ENCODE assay signal across 17 cellular contexts in the genomic region with DNA sequence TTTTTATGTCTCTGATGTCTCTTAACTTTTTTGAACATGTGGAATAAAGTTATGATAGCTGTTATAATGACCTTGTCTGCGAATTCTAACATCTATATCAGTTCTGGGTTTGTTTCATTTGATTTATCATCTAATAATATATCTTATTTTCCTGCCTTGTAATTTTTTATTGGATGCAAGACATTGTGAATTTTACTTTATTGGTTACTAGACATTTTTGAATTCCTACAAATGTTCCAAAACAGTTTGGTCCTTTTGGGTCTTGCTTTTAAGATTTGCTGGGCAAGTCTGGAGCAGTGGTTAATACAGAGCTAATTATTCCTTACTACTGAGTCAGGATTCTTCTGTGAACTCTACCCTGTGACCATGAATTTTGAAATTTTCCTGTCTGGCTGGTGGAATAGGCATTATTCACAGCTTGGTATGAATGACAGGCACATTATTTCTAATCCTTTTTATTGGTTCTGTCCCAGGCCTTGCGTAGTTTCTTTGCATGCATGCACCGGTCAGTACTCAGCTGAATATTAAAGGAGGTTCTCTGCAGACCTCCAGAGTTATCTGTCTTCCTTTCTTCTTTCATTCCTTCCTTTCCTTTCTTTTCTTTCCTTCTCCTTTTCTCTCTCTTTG. TPM values are rescaled to one million over a fixed set of nuclear protein-coding genes. Genes with fewer than 3 reads are reported as not detected.
DNase-seq lines count a peak whose midpoint lies in the region; ATAC-seq, FAIRE-seq and TF ChIP-seq lines count a peak whose summit lies in the region.
"Had no signal": no experiment of that assay in that cellular context is flagged by ENCODE, and none has a peak within 500 bp of the region (broad histone marks: within the 10 kb centered on the region; RNA-seq: fewer than 3 reads in every experiment).

No MANE protein-coding gene starts in this region.

- no peak overlapping the region for H3K4me3 ChIP-seq in GM23248
- no peak overlapping the region for H3K4me3 ChIP-seq in K562
- H3K4me3 ChIP-seq in fibroblast of mammary gland (ENCODE audit: control insufficient read depth, low read depth, low read length), result no peak overlapping the region
- H3K4me3 ChIP-seq in skeletal muscle satellite cell (ENCODE audit: low read length), result no peak overlapping the region
- H3K4me3 ChIP-seq in vagina, result no peak overlapping the region
- H3K4me3 ChIP-seq in ascending aorta, result no peak overlapping the region
- no peak overlapping the region for H3K4me3 ChIP-seq in A673 (ENCODE audit: low read depth, low read length, poor library complexity, severe bottlenecking)
- H3K4me3 ChIP-seq: MG63 had no signal

- TF ChIP-seq POLR2A in K562 (conservative IDR thresholded peaks at IDR 0.05) (no peak), vagina (IDR thresholded peaks at IDR 0.05) (no peak)

- DNase-seq in GM23248, result no peak
- DNase-seq in K562 (ENCODE audit: extremely low read depth in 1 of 4, low spot score in 3 of 4), result no peak
- DNase-seq in fibroblast of mammary gland (ENCODE audit: low read depth), result peak; percentile 44
- no peak for DNase-seq in vagina (ENCODE audit: extremely low spot score in 2 of 2)
- no peak for DNase-seq in ascending aorta (ENCODE audit: low spot score in 2 of 2)
- no peak for DNase-seq in A673 (ENCODE audit: low spot score)
- DNase-seq: DMS 273 treated with DMSO at 0.1 percent for 48 hours; MG63; NCI-H1092 treated with DMSO at 0.1 percent for 48 hours; NCI-H1694 treated with DMSO at 0.1 percent for 48 hours; NCI-H69; NK-92 treated with Interleukin-12 subunit alpha and Interleukin-12 subunit beta, amount 100 ng/mL, for 24 hours; PC-3 had no signal

- H2AFZ ChIP-seq in GM23248 (no peak overlapping the region), K562 (ENCODE audit: low read depth, low read length) (no peak overlapping the region)

- no peak for ATAC-seq in K562
- ATAC-seq: PC-3 had no signal

- H3F3A ChIP-seq in GM23248 (ENCODE audit: insufficient read depth), result peaks cover 32% of the 10 kb centered on the region

- no peaks in the 10 kb centered on the region; the same call in 1 of the 2 replicates for H3K9me2 ChIP-seq in GM23248 (ENCODE audit: insufficient read depth)

- intact Hi-C loops in K562 (cut with micrococcal nuclease), result no loop called here
- intact Hi-C loops in vagina (cut with DNase I), result no loop called here
- intact Hi-C loops in ascending aorta (cut with DNase I), result no loop called here
- intact Hi-C loops in A673 (cut with micrococcal nuclease; ENCODE audit: unreplicated experiment), result no loop called here

- H3K9ac ChIP-seq in GM23248, result no peak overlapping the region
- H3K9ac ChIP-seq in K562 (ENCODE audit: insufficient read depth in 1 of 2, low read depth in 2 of 2, low read length in 2 of 2), result no peak overlapping the region
- peak overlapping the region; percentile 37 for H3K9ac ChIP-seq in skeletal muscle satellite cell (ENCODE audit: low read depth, low read length)
- H3K9ac ChIP-seq: BLaER1 treated with 17β-estradiol and CSF1 and Interleukin-3, amounts not matched to agents 10 nM and 100 nM; KMS-11 had no signal

- 92 to 95% methylated on average over 3 of the region's 3 CpGs for WGBS in GM23248 (ENCODE audit: low coverage in 1 of 2, low lambda C conversion rate in 2 of 2, missing lambda C conversion rate in 2 of 2), 2 experiments
- 89% methylated on average over 3 of the region's 3 CpGs for WGBS in K562 (ENCODE audit: insufficient coverage, low coverage, missing lambda C conversion rate)

- peaks cover 67% of the 10 kb centered on the region for H3K36me3 ChIP-seq in GM23248 (ENCODE audit: low read depth)
- H3K36me3 ChIP-seq in K562 (ENCODE audit: control insufficient read depth, insufficient read depth, low read length), result peaks cover 88% of the 10 kb centered on the region
- H3K36me3 ChIP-seq in skeletal muscle satellite cell (ENCODE audit: insufficient read depth, low read length), result peaks cover 63% of the 10 kb centered on the region
- H3K36me3 ChIP-seq in vagina, result peaks cover 0 to 81% of the 10 kb centered on the region in 2 donors
- H3K36me3 ChIP-seq in ascending aorta, result peaks cover 68 to 90% of the 10 kb centered on the region in 2 donors
- peaks cover 91% of the 10 kb centered on the region for H3K36me3 ChIP-seq in A673 (ENCODE audit: insufficient read depth, low read length, poor library complexity, severe bottlenecking)

- TF ChIP-seq EP300 in K562 (IDR thresholded peaks at IDR 0.05; ENCODE audit: low read length), result no peak

- H3K79me2 ChIP-seq in GM23248 (ENCODE audit: insufficient read depth) (peaks cover 38% of the 10 kb centered on the region), K562 (ENCODE audit: control insufficient read depth, insufficient read depth, low read length) (no peaks in the 10 kb centered on the region)

- peak overlapping the region; percentile 51; the same call in 1 of the 2 replicates for H3K27ac ChIP-seq in GM23248
- no peak overlapping the region for H3K27ac ChIP-seq in K562 (ENCODE audit: extremely low read depth, low read depth, low read length)
- no peak overlapping the region for H3K27ac ChIP-seq in vagina
- no peak overlapping the region for H3K27ac ChIP-seq in ascending aorta
- H3K27ac ChIP-seq in A673 (ENCODE audit: low read depth, low read length, poor library complexity, severe bottlenecking), result no peak overlapping the region
- H3K27ac ChIP-seq: BLaER1 treated with 17β-estradiol and CSF1 and Interleukin-3, amounts not matched to agents 10 nM and 100 nM; HL-60; KMS-11 had no signal

- H3K27me3 ChIP-seq in GM23248 (replicated peaks; ENCODE audit: insufficient read depth) (no peaks in the 10 kb centered on the region), K562 (ENCODE audit: control insufficient read depth in 2 of 2, insufficient read depth in 2 of 2, low read length in 2 of 2) (no peaks in the 10 kb centered on the region), skeletal muscle satellite cell (ENCODE audit: control insufficient read depth, insufficient read depth, low read length) (no peaks in the 10 kb centered on the region), vagina (no peaks in the 10 kb centered on the region), ascending aorta (no peaks in the 10 kb centered on the region), A673 (replicated peaks; ENCODE audit: insufficient read depth, low read depth, low read length, poor library complexity) (no peaks in the 10 kb centered on the region)
- H3K27me3 ChIP-seq: BLaER1 treated with 17β-estradiol and CSF1 and Interleukin-3, amounts not matched to agents 10 nM and 100 nM; MG63 had no signal

- peaks cover 7% of the 10 kb centered on the region for H3K9me3 ChIP-seq in GM23248 (ENCODE audit: low read depth)
- no peaks in the 10 kb centered on the region; the same call in 1 of the 2 replicates for H3K9me3 ChIP-seq in K562 (replicated peaks; ENCODE audit: control insufficient read depth, insufficient read depth, low read depth, low read length)
- peaks cover 8% of the 10 kb centered on the region for H3K9me3 ChIP-seq in skeletal muscle satellite cell (replicated peaks; ENCODE audit: low read length)
- H3K9me3 ChIP-seq in vagina, result peaks cover 8% of the 10 kb centered on the region
- H3K9me3 ChIP-seq in ascending aorta, result peaks cover 11 to 16% of the 10 kb centered on the region in 2 donors
- peaks cover 17% of the 10 kb centered on the region for H3K9me3 ChIP-seq in A673 (ENCODE audit: low read depth, low read length, poor library complexity, severe bottlenecking)

- H3K9me1 ChIP-seq in K562 (ENCODE audit: control insufficient read depth, insufficient read depth, low read length), result no peaks in the 10 kb centered on the region

- BruUV-seq in K562 (replicated peaks; lab: Mats Ljungman, UMichigan) (no TSS peak), A673 (replicated peaks; lab: Mats Ljungman, UMichigan) (no TSS peak)

- TF ChIP-seq CTCF in K562 (IDR thresholded peaks at IDR 0.05 in 2 of 3, conservative IDR thresholded peaks at IDR 0.05 in 1 of 3; ENCODE audit: insufficient read depth in 2 of 3, low read depth in 1 of 3, low read length in 3 of 3), result no peak
- TF ChIP-seq CTCF in fibroblast of mammary gland (conservative IDR thresholded peaks at IDR 0.05; ENCODE audit: control insufficient read depth, insufficient read depth, low read depth, low read length), result no peak
- no peak for TF ChIP-seq CTCF in vagina (IDR thresholded peaks at IDR 0.05)
- no peak for TF ChIP-seq CTCF in ascending aorta (IDR thresholded peaks at IDR 0.05)
- no peak for TF ChIP-seq CTCF in A673 (conservative IDR thresholded peaks at IDR 0.05; ENCODE audit: low read depth, low read length)

- no peak for TF ChIP-seq RAD21 in K562 (CRISPR knock-in tag; conservative IDR thresholded peaks at IDR 0.05 in 1 of 2, IDR thresholded peaks at IDR 0.05 in 1 of 2)

- POLR2A ChIA-PET in K562 (lab: Yijun Ruan, JAX), result no interaction called here
- POLR2A ChIA-PET in A673 (lab: Charles Lee; ENCODE audit: low non-redundant PET), result no interaction called here

- H3K4me2 ChIP-seq in GM23248 (ENCODE audit: unreplicated experiment) (no peak overlapping the region), K562 (ENCODE audit: insufficient read depth, low read length) (no peak overlapping the region), skeletal muscle satellite cell (ENCODE audit: low read length) (no peak overlapping the region)
- H3K4me2 ChIP-seq: BLaER1 treated with 17β-estradiol and CSF1 and Interleukin-3, amounts not matched to agents 10 nM and 100 nM; KMS-11 had no signal

- H3K4me1 ChIP-seq in GM23248 (ENCODE audit: insufficient read depth), result peaks cover 27% of the 10 kb centered on the region
- no peaks in the 10 kb centered on the region for H3K4me1 ChIP-seq in K562 (replicated peaks in 1 of 2; ENCODE audit: control insufficient read depth in 2 of 2, insufficient read depth in 2 of 2, low read length in 2 of 2)
- H3K4me1 ChIP-seq in skeletal muscle satellite cell (ENCODE audit: control insufficient read depth, insufficient read depth, low read length), result peaks cover 30% of the 10 kb centered on the region
- peaks cover 24% of the 10 kb centered on the region for H3K4me1 ChIP-seq in vagina
- no peaks in the 10 kb centered on the region for H3K4me1 ChIP-seq in ascending aorta
- H3K4me1 ChIP-seq in A673 (ENCODE audit: insufficient read depth, low read length, poor library complexity, severe bottlenecking), result no peaks in the 10 kb centered on the region

- CTCF ChIA-PET in K562 (lab: Yijun Ruan, JAX; ENCODE audit: low intra/inter-chr PET ratio), result no interaction called here
- CTCF ChIA-PET in A673 (lab: Charles Lee), result no interaction called here

- no peak for FAIRE-seq in K562 (lab: Jason Lieb, UNC)

- no peaks in the 10 kb centered on the region for H4K20me1 ChIP-seq in GM23248 (ENCODE audit: insufficient read depth)
- H4K20me1 ChIP-seq in K562 (replicated peaks; ENCODE audit: control insufficient read depth, insufficient read depth, low read length), result no peaks in the 10 kb centered on the region
- H4K20me1 ChIP-seq: BLaER1 treated with 17β-estradiol and CSF1 and Interleukin-3, amounts not matched to agents 10 nM and 100 nM had no signal

- in situ Hi-C loops in GM23248 (cut with MboI) (no loop called here), K562 (cut with MboI) (no loop called here)

RNA-seq across cellular contexts. Expression of a gene that starts 9.0 kb away (rescaled TPM):
- 20.2 and 20.9 TPM in 2 replicates for total RNA-seq in GM23248 (2014; rRNA removed; shearing (Covaris generic))
- polyA plus RNA-seq in GM23248 (2016; fragmentation: Nextera tagmentation; extraction: Ambion mirVana) (25.7 and 28.5 TPM in 2 replicates), K562 (2011; rRNA removed) (38.8 and 49.0 TPM in 2 replicates), K562 (2014; fragmentation: Illumina TruSeq; extraction: Trizol) (30.1 and 34.7 TPM in 2 replicates), K562 (2014; fragmentation: Nextera tagmentation; extraction: Ambion mirVana) (10 to 100 TPM; 47.5 to 69.3 TPM), K562 (2014; rRNA removed) (35.4 and 36.0 TPM in 2 replicates)
- 16.0 and 22.1 TPM in 2 replicates for total RNA-seq in K562 (2011; cell fraction: chromatin; rRNA removed; ENCODE audit: low replicate concordance)
- 7.2 and 11.4 TPM in 2 replicates for total RNA-seq in K562 (2011; cell fraction: nucleolus; rRNA removed)
- total RNA-seq in K562 (2011; cell fraction: nucleoplasm; rRNA removed), result 13.0 and 13.9 TPM in 2 replicates
- total RNA-seq in K562 (2014; rRNA removed) (16.7 and 23.4 TPM in 2 replicates), K562 (2014; rRNA removed; fragmentation: Illumina TruSeq; extraction: Trizol) (32.3 and 34.7 TPM in 2 replicates), K562 (2015; rRNA removed; fragmentation: Illumina TruSeq; extraction: Trizol) (27.3 and 30.3 TPM in 2 replicates), K562 (2021) (18.6 and 21.6 TPM in 2 replicates), vagina (18.2 TPM), ascending aorta (8.0 TPM), A673 (2021) (19.2 and 21.3 TPM in 2 replicates)
- polyA plus RNA-seq in K562 (2011; cell fraction: cytosol; rRNA removed), result 14.0 and 27.7 TPM in 2 replicates
- 14.7 and 19.7 TPM in 2 replicates for polyA plus RNA-seq in K562 (2011; cell fraction: nucleus; rRNA removed)
- 17.6 and 26.0 TPM in 2 replicates for polyA plus RNA-seq in K562 (2012)
- 30.4 and 40.7 TPM in 2 replicates for polyA minus RNA-seq in K562 (2011; rRNA and poly(A)+ RNA removed)
- polyA minus RNA-seq in K562 (2011; cell fraction: cytosol; rRNA and poly(A)+ RNA removed), result 9.6 and 11.0 TPM in 2 replicates
- 9.3 and 17.5 TPM in 2 replicates for polyA minus RNA-seq in K562 (2011; cell fraction: nucleus; rRNA and poly(A)+ RNA removed)
- total RNA-seq in skeletal muscle satellite cell (2012; rRNA removed), result 20.3 and 28.1 TPM in 2 replicates

RNA-seq across cellular contexts. Expression of a gene that starts 9.1 kb away (rescaled TPM):
- 20.3 and 21.4 TPM in 2 replicates for total RNA-seq in GM23248 (2014; rRNA removed; shearing (Covaris generic))
- 17.1 and 18.3 TPM in 2 replicates for polyA plus RNA-seq in GM23248 (2016; fragmentation: Nextera tagmentation; extraction: Ambion mirVana)
- 12.4 and 24.7 TPM in 2 replicates for total RNA-seq in K562 (2011; cell fraction: chromatin; rRNA removed; ENCODE audit: low replicate concordance)
- total RNA-seq in K562 (2011; cell fraction: nucleolus; rRNA removed), result 10.5 and 11.8 TPM in 2 replicates
- total RNA-seq in K562 (2011; cell fraction: nucleoplasm; rRNA removed), result 16.9 and 26.6 TPM in 2 replicates
- 18.2 and 20.0 TPM in 2 replicates for total RNA-seq in K562 (2014; rRNA removed)
- total RNA-seq in K562 (2014; rRNA removed; fragmentation: Illumina TruSeq; extraction: Trizol), result 23.7 and 25.4 TPM in 2 replicates
- 18.1 and 19.1 TPM in 2 replicates for total RNA-seq in K562 (2015; rRNA removed; fragmentation: Illumina TruSeq; extraction: Trizol)
- total RNA-seq in K562 (2021), result 26.5 and 28.2 TPM in 2 replicates
- polyA plus RNA-seq in K562 (2011; rRNA removed), result 19.1 and 23.9 TPM in 2 replicates
- polyA plus RNA-seq in K562 (2011; cell fraction: cytosol; rRNA removed), result 9.2 and 12.2 TPM in 2 replicates
- polyA plus RNA-seq in K562 (2011; cell fraction: nucleus; rRNA removed), result 15.9 and 17.6 TPM in 2 replicates
- polyA plus RNA-seq in K562 (2012), result 22.1 and 23.4 TPM in 2 replicates
- 24.4 and 25.7 TPM in 2 replicates for polyA plus RNA-seq in K562 (2014; fragmentation: Illumina TruSeq; extraction: Trizol)
- 10 to 100 TPM; 44.4 to 45.1 TPM for polyA plus RNA-seq in K562 (2014; fragmentation: Nextera tagmentation; extraction: Ambion mirVana)
- polyA plus RNA-seq in K562 (2014; rRNA removed), result 15.0 and 17.4 TPM in 2 replicates
- polyA minus RNA-seq in K562 (2011; rRNA and poly(A)+ RNA removed), result 16.1 and 23.9 TPM in 2 replicates
- 9.1 and 12.5 TPM in 2 replicates for polyA minus RNA-seq in K562 (2011; cell fraction: cytosol; rRNA and poly(A)+ RNA removed)
- polyA minus RNA-seq in K562 (2011; cell fraction: nucleus; rRNA and poly(A)+ RNA removed), result 5.3 and 6.4 TPM in 2 replicates
- total RNA-seq in skeletal muscle satellite cell (2012; rRNA removed), result 28.2 and 44.9 TPM in 2 replicates
- total RNA-seq in vagina, result 19.2 TPM
- 22.0 TPM for total RNA-seq in ascending aorta
- total RNA-seq in A673 (2021), result 46.1 and 48.3 TPM in 2 replicates

RNA-seq across cellular contexts. Expression of a gene that starts 41.4 kb away (rescaled TPM):
- total RNA-seq in GM23248 (2014; rRNA removed; shearing (Covaris generic)), result under 0.01 and 0.86 TPM in 2 replicates
- polyA plus RNA-seq in GM23248 (2016; fragmentation: Nextera tagmentation; extraction: Ambion mirVana) (0.19 and 0.20 TPM in 2 replicates), K562 (2011; rRNA removed) (0.14 and 0.22 TPM in 2 replicates), K562 (2014; fragmentation: Illumina TruSeq; extraction: Trizol) (0.09 and 0.17 TPM in 2 replicates), K562 (2014; fragmentation: Nextera tagmentation; extraction: Ambion mirVana) (under 1 TPM in 1 of 2 experiments, not detected in 1; 0.03 TPM), K562 (2014; rRNA removed) (0.04 TPM in 1 of 2 replicates, not detected in the other)
- total RNA-seq in K562 (2011; cell fraction: chromatin; rRNA removed; ENCODE audit: low replicate concordance), result 0.86 and 1.1 TPM in 2 replicates
- total RNA-seq in K562 (2011; cell fraction: nucleolus; rRNA removed), result 0.13 and 0.17 TPM in 2 replicates
- total RNA-seq in K562 (2011; cell fraction: nucleoplasm; rRNA removed), result 0.07 TPM in 1 of 2 replicates, not detected in the other
- total RNA-seq in K562 (2014; rRNA removed) (0.05 and 0.24 TPM in 2 replicates), K562 (2014; rRNA removed; fragmentation: Illumina TruSeq; extraction: Trizol) (0.11 and 0.19 TPM in 2 replicates), K562 (2015; rRNA removed; fragmentation: Illumina TruSeq; extraction: Trizol) (0.11 and 0.18 TPM in 2 replicates), K562 (2021) (0.11 and 0.34 TPM in 2 replicates), vagina (1.7 TPM), ascending aorta (0.96 TPM), A673 (2021) (1.1 and 1.3 TPM in 2 replicates)
- polyA plus RNA-seq in K562 (2011; cell fraction: cytosol; rRNA removed), result 0.16 and 0.21 TPM in 2 replicates
- polyA plus RNA-seq in K562 (2011; cell fraction: nucleus; rRNA removed), result 0.60 and 0.66 TPM in 2 replicates
- 0.07 and 0.08 TPM in 2 replicates for polyA plus RNA-seq in K562 (2012)
- 0.21 and 0.39 TPM in 2 replicates for polyA minus RNA-seq in K562 (2011; rRNA and poly(A)+ RNA removed)
- 2.1 and 2.8 TPM in 2 replicates for polyA minus RNA-seq in K562 (2011; cell fraction: cytosol; rRNA and poly(A)+ RNA removed)
- 0.67 and 0.81 TPM in 2 replicates for polyA minus RNA-seq in K562 (2011; cell fraction: nucleus; rRNA and poly(A)+ RNA removed)
- total RNA-seq in skeletal muscle satellite cell (2012; rRNA removed), result 4.8 and 5.7 TPM in 2 replicates
